ENCODE assay signal across 17 cellular contexts in the genomic region with DNA sequence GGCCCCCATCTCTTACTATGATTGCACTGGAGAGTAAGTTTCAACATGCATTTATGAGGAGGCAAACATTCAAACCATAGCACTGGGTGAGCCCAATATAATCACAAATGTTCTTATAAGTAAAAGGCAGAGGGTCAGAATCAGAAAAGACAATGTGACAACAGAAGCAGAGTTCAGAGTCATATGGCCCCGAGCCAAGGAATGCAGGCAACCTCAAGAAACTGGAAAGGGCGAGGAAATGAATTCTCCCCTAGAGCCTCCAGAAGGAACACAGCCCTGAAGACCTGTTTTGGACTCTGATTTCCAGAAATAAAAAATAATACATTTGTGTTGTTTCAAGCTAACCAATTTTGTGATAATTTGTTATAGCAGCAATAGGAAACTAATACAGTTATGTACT.
"Had no signal": no experiment of that assay in that cellular context is flagged by ENCODE, and none has a peak within 500 bp of the region (broad histone marks: within the 10 kb centered on the region; RNA-seq: fewer than 3 reads in every experiment).

No MANE protein-coding gene starts in this region.

- DNase-seq: activated CD4-positive, alpha-beta T cell treated with anti-CD3 and anti-CD28 coated beads, Interleukin-2, amount 50 U/mL, for 4 hours; activated CD4-positive, CD25-positive, alpha-beta regulatory T cell treated with anti-CD3 and anti-CD28 coated beads, Interleukin-2, amount 50 U/mL, for 72 hours; activated naive CD4-positive, alpha-beta T cell treated with anti-CD3 and anti-CD28 coated beads, Interleukin-2, amount 10 ng/mL, durations not matched to agents 7 days and 5 days; activated T-cell treated with anti-CD3 and anti-CD28 coated beads for 4 hours; effector CD4-positive, alpha-beta T cell; esophagus squamous epithelium; heart left ventricle; ovary; stimulated activated CD4-positive, alpha-beta T cell treated with anti-CD3 and anti-CD28 coated beads, Interleukin-1b, Interleukin-23, amount 100 ng/mL, for 48 hours; stimulated activated naive CD8-positive, alpha-beta T cell treated with anti-CD3 and anti-CD28 coated beads, Interleukin-15, amount 100 ng/mL, for 72 hours; T-helper 1 cell; T1000; upper lobe of right lung had no signal

- H3K36me3 ChIP-seq: ascending aorta, esophagus squamous epithelium, heart left ventricle, ovary, upper lobe of right lung had no signal

- H3K4me3 ChIP-seq: ascending aorta, coronary artery, esophagus squamous epithelium, heart left ventricle, lung, ovary, upper lobe of right lung had no signal

- H3K9me3 ChIP-seq: ascending aorta, esophagus squamous epithelium, ovary, upper lobe of right lung had no signal

- H3K36me3 Mint-ChIP-seq: activated naive CD4-positive, alpha-beta T cell treated with anti-CD3 and anti-CD28 coated beads, Interleukin-2, amount 10 ng/mL, durations not matched to agents 7 days and 5 days had no signal

- H3K27ac ChIP-seq: ascending aorta, coronary artery, esophagus squamous epithelium, heart left ventricle, ovary, upper lobe of right lung had no signal

- H3K9me3 Mint-ChIP-seq: activated naive CD4-positive, alpha-beta T cell treated with anti-CD3 and anti-CD28 coated beads, Interleukin-2, amount 10 ng/mL, durations not matched to agents 7 days and 5 days; activated T-helper 17 cell treated with anti-CD3 and anti-CD28 coated beads, Interleukin-2, amount 50 U/mL, for 72 hours; stimulated activated naive CD8-positive, alpha-beta T cell treated with anti-CD3 and anti-CD28 coated beads, Interleukin-15, amount 100 ng/mL, for 72 hours had no signal

- H3K4me1 ChIP-seq: ascending aorta, heart left ventricle had no signal

- H3K4me1 Mint-ChIP-seq: activated T-helper 17 cell treated with anti-CD3 and anti-CD28 coated beads, Interleukin-2, amount 50 U/mL, for 72 hours had no signal

- H3K27me3 ChIP-seq: ascending aorta, esophagus squamous epithelium, heart left ventricle, ovary, upper lobe of right lung had no signal

- H3K27ac Mint-ChIP-seq: activated naive CD4-positive, alpha-beta T cell treated with anti-CD3 and anti-CD28 coated beads, Interleukin-2, amount 10 ng/mL, durations not matched to agents 7 days and 5 days; activated T-helper 17 cell treated with anti-CD3 and anti-CD28 coated beads, Interleukin-2, amount 50 U/mL, for 72 hours; stimulated activated naive CD8-positive, alpha-beta T cell treated with anti-CD3 and anti-CD28 coated beads, Interleukin-15, amount 100 ng/mL, for 72 hours had no signal

- H3K4me3 Mint-ChIP-seq: activated naive CD4-positive, alpha-beta T cell treated with anti-CD3 and anti-CD28 coated beads, Interleukin-2, amount 10 ng/mL, durations not matched to agents 7 days and 5 days; activated T-helper 17 cell treated with anti-CD3 and anti-CD28 coated beads, Interleukin-2, amount 50 U/mL, for 72 hours; stimulated activated naive CD8-positive, alpha-beta T cell treated with anti-CD3 and anti-CD28 coated beads, Interleukin-15, amount 100 ng/mL, for 72 hours had no signal
